18 cellular contexts compared by ENCODE assay signal in genomic region chr1:208421511-208421910, GRCh38.
DNase-seq lines count a peak whose midpoint lies in the region; FAIRE-seq and TF ChIP-seq lines count a peak whose summit lies in the region.
"Had no signal": no experiment of that assay in that cellular context is flagged by ENCODE, and none has a peak within 500 bp of the region (broad histone marks: within the 10 kb centered on the region; RNA-seq: fewer than 3 reads in every experiment).

No MANE protein-coding gene starts in this region.

- no peak overlapping the region for H2AK5ac ChIP-seq in mesendoderm (ENCODE audit: low read length)

- no peaks in the 10 kb centered on the region for H3K36me3 ChIP-seq in mesendoderm (ENCODE audit: control insufficient read depth, insufficient read depth, low read length)
- no peaks in the 10 kb centered on the region for H3K36me3 ChIP-seq in esophagus squamous epithelium
- H3K36me3 ChIP-seq: HAP-1 had no signal

- H3K18ac ChIP-seq in mesendoderm (ENCODE audit: low read length) = peak overlapping the region; percentile 11

- H2BK120ac ChIP-seq in mesendoderm (ENCODE audit: low read depth, low read length) = no peak overlapping the region

- DNase-seq in DMS79 treated with DMSO at 0.1 percent for 48 hours (lab: John Stamatoyannopoulos, UW) (peak; percentile 6), DMS79 (lab: John Stamatoyannopoulos, UW) (no peak), GM12891 (ENCODE audit: insufficient read length, low spot score) (no peak), SKM-1 treated with dmso at 0.1 percent for 144 hours (lab: John Stamatoyannopoulos, UW; ENCODE audit: unreplicated experiment) (peak; percentile 5), mesendoderm (no peak), HuH-7 (ENCODE audit: low spot score) (no peak), esophagus squamous epithelium (lab: John Stamatoyannopoulos, UW) (no peak)
- DNase-seq: AML-193; Caco-2; CD4-positive, alpha-beta T cell had no signal

- no peak overlapping the region for H3K23ac ChIP-seq in mesendoderm (ENCODE audit: low read length)

- no peak overlapping the region for H3K4ac ChIP-seq in mesendoderm (ENCODE audit: low read depth, low read length)

- no CpG with 5 or more reads among the region's 3 CpGs for WGBS in mesendoderm (ENCODE audit: extremely low coverage, insufficient coverage, low lambda C conversion rate)
- 69 to 80% methylated on average over 3 of the region's 3 CpGs for WGBS in esophagus squamous epithelium, 2 donors

- TF ChIP-seq POLR2A in GM12891 (IDR thresholded peaks at IDR 0.05; ENCODE audit: low read depth, low read length) (no peak), esophagus squamous epithelium (IDR thresholded peaks at IDR 0.05) (no peak)

- H3K27ac ChIP-seq in mesendoderm (ENCODE audit: low read depth, low read length) (no peak overlapping the region), esophagus squamous epithelium (no peak overlapping the region)
- H3K27ac ChIP-seq: 22Rv1, A549, C4-2B had no signal

- no peak overlapping the region for H3K4me2 ChIP-seq in mesendoderm (ENCODE audit: low read length)
- H3K4me2 ChIP-seq: A549 had no signal

- intact Hi-C loops in esophagus squamous epithelium (cut with DNase I) = no loop called here

- no peak for FAIRE-seq in GM12891 (lab: Jason Lieb, UNC)
- FAIRE-seq: A549, D721Med, G401.6, GM12892, GM18507 had no signal

- no peak overlapping the region for H4K8ac ChIP-seq in mesendoderm (ENCODE audit: low read depth, low read length)

- no peak overlapping the region for H2BK15ac ChIP-seq in mesendoderm (replicated peaks; ENCODE audit: low read depth)

- H3K9me3 ChIP-seq in esophagus squamous epithelium = no peaks in the 10 kb centered on the region
- H3K9me3 ChIP-seq: A549, Caco-2, HAP-1 had no signal

- no peaks in the 10 kb centered on the region for H3K79me1 ChIP-seq in mesendoderm (ENCODE audit: low read length)

- TF ChIP-seq CTCF in esophagus squamous epithelium (IDR thresholded peaks at IDR 0.05) = no peak

- H4K5ac ChIP-seq in mesendoderm (ENCODE audit: low read length) = no peak overlapping the region

- H2BK5ac ChIP-seq in mesendoderm (ENCODE audit: low read length) = no peak overlapping the region

- H3K27me3 ChIP-seq in mesendoderm (ENCODE audit: insufficient read depth, low read length, poor library complexity) (no peaks in the 10 kb centered on the region), esophagus squamous epithelium (no peaks in the 10 kb centered on the region)

- H3K4me3 ChIP-seq in mesendoderm (ENCODE audit: low read length) (no peak overlapping the region), esophagus squamous epithelium (no peak overlapping the region)
- H3K4me3 ChIP-seq: A549, HAP-1 had no signal

- H3K4me1 ChIP-seq in mesendoderm (ENCODE audit: control insufficient read depth, low read depth, low read length) (no peaks in the 10 kb centered on the region), esophagus squamous epithelium (no peaks in the 10 kb centered on the region)
- H3K4me1 ChIP-seq: A549, Caco-2, HAP-1 had no signal

- H3K56ac ChIP-seq in mesendoderm (ENCODE audit: low read length) = no peak overlapping the region

- no peak overlapping the region for H3K9ac ChIP-seq in mesendoderm (ENCODE audit: low read length)

- H3K79me2 ChIP-seq in mesendoderm (ENCODE audit: control insufficient read depth, insufficient read depth, low read length) = no peaks in the 10 kb centered on the region

TF ChIP-seq in GM12891, 5 proteins besides CTCF, POLR2A, EP300 and RAD21:
- TF ChIP-seq SPI1 (IDR thresholded peaks at IDR 0.05; ENCODE audit: low read depth, low read length) (0 out of 2 replicates have a peak, but pooled peaks have one; percentile 8), POLR2AphosphoS5 (IDR thresholded peaks at IDR 0.05; ENCODE audit: low read depth, low read length) (no peak), POU2F2 (IDR thresholded peaks at IDR 0.05; ENCODE audit: low read depth, low read length) (no peak), TAF1 (IDR thresholded peaks at IDR 0.05; ENCODE audit: low read depth, low read length) (no peak), PAX5 (IDR thresholded peaks at IDR 0.05; ENCODE audit: insufficient read depth, low read length, severe bottlenecking) (no peak)

Comparison
In these comparisons a context has a peak if more than half of its experiments do, and no peak if none do; other contexts are left out.
1. DNase-seq: peak in DMS79 treated with DMSO at 0.1 percent for 48 hours (single experiment) and SKM-1 treated with dmso at 0.1 percent for 144 hours (single experiment); none in DMS79 (single experiment), GM12891 (single experiment), mesendoderm (single experiment), HuH-7 (single experiment) and esophagus squamous epithelium (single experiment).